23 cellular contexts compared by ENCODE assay signal in the genomic region with DNA sequence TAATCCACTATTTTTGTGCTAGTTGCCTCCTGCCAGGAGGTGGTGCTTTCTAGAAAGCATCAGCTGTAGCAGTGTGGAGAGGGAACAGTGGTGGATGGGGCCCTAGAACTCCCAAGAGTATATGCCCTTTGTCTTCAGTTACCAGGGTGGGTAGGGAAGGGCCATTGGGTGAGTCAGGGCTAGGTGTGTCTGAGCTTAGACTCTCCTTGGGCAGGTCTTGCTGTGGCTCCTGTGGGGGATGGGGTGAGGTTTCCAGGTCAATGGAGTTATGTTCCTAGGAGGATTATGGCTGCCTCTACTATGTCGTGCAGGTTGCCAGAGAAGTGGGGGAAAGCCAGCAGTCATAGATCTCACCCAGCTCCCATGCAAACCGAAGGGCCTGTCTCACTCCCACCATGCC. TPM values are rescaled to one million over a fixed set of nuclear protein-coding genes. Genes with fewer than 3 reads are reported as not detected.
DNase-seq lines count a peak whose midpoint lies in the region; ATAC-seq and TF ChIP-seq lines count a peak whose summit lies in the region.
"Had no signal": no experiment of that assay in that cellular context is flagged by ENCODE, and none has a peak within 500 bp of the region (broad histone marks: within the 10 kb centered on the region; RNA-seq: fewer than 3 reads in every experiment).

No MANE protein-coding gene starts in this region.

- in situ Hi-C loops in mammary epithelial cell (cut with MboI; ENCODE audit: low sequenced_read_pairs in 2 of 2), result no loop called here

- no peak overlapping the region for H3K4me3 Mint-ChIP-seq in MCF 10A (ENCODE audit: unreplicated experiment)
- H3K4me3 Mint-ChIP-seq: CD4-positive, alpha-beta T cell; HFFc6 had no signal

- intact Hi-C loops in mammary epithelial cell (cut with micrococcal nuclease), result no loop called here
- intact Hi-C loops in MCF 10A (cut with micrococcal nuclease), result no loop called here
- intact Hi-C loops in left colon (cut with DNase I, micrococcal nuclease), result no loop called here

- H3K9ac ChIP-seq in mammary epithelial cell (ENCODE audit: insufficient read depth, low read length), result no peak overlapping the region

- ATAC-seq in left colon, result no peak
- ATAC-seq: HCT116, HepG2 had no signal

- no peaks in the 10 kb centered on the region for H3K4me1 ChIP-seq in mammary epithelial cell (ENCODE audit: insufficient read depth, low read length)
- H3K4me1 ChIP-seq: Caco-2 had no signal

- H3K36me3 Mint-ChIP-seq in MCF 10A (ENCODE audit: insufficient read depth, unreplicated experiment), result no peaks in the 10 kb centered on the region

- no peaks in the 10 kb centered on the region for H3K27me3 ChIP-seq in mammary epithelial cell (ENCODE audit: insufficient read depth, low read length)

- H3K4me3 ChIP-seq in mammary epithelial cell (replicated peaks in 1 of 3; ENCODE audit: insufficient read depth in 1 of 3, low read depth in 2 of 3, low read length in 3 of 3), result no peak overlapping the region
- no peak overlapping the region for H3K4me3 ChIP-seq in epithelial cell of esophagus (ENCODE audit: low read length)
- H3K4me3 ChIP-seq: A549 had no signal

- POLR2A ChIA-PET in MCF 10A (lab: Yijun Ruan, JAX), result interaction anchor here (1.0 kb wide), 1 partner anchor 84 kb away, joined by 3 read pairs; no protein-coding TSS in a partner anchor

- TF ChIP-seq CTCF in mammary epithelial cell (conservative IDR thresholded peaks at IDR 0.05 in 1 of 2, IDR thresholded peaks at IDR 0.05 in 1 of 2; ENCODE audit: extremely low read depth in 1 of 2, insufficient read depth in 1 of 2, low read depth in 1 of 2, low read length in 2 of 2) (no peak), MCF 10A (IDR thresholded peaks at IDR 0.05; ENCODE audit: unreplicated experiment) (no peak), epithelial cell of esophagus (IDR thresholded peaks at IDR 0.05; ENCODE audit: insufficient read depth, low read depth, low read length, missing control alignments) (no peak)

- no peaks in the 10 kb centered on the region for H3K27me3 Mint-ChIP-seq in MCF 10A (ENCODE audit: insufficient read depth, unreplicated experiment)

- H3K4me1 Mint-ChIP-seq in MCF 10A (ENCODE audit: insufficient read depth, unreplicated experiment), result no peaks in the 10 kb centered on the region

- peak; percentile 34 for DNase-seq in mammary epithelial cell
- no peak for DNase-seq in MCF 10A (ENCODE audit: unreplicated experiment)
- peak; percentile 57 for DNase-seq in M059J (ENCODE audit: low read depth)
- DNase-seq in epithelial cell of esophagus (ENCODE audit: low read depth), result peak; percentile 24
- no peak for DNase-seq in cortex of kidney (lab: John Stamatoyannopoulos, UW)
- DNase-seq in NCI-H226, result no peak
- no peak for DNase-seq in left colon
- DNase-seq: AML-193; Caco-2; CD4-positive, alpha-beta T cell; DMS153; DMS79; GF-D8; GOT3; H7; HFFc6 had no signal

- CTCF ChIA-PET in mammary epithelial cell (lab: Charles Lee; ENCODE audit: low non-redundant PET), result no interaction called here
- CTCF ChIA-PET in MCF 10A (lab: Yijun Ruan, JAX), result interaction anchor here (0.8 kb wide), 1 partner anchor 24 kb away, joined by 3 read pairs; no protein-coding TSS in a partner anchor

- WGBS in mammary epithelial cell (ENCODE audit: low coverage, missing lambda C conversion rate), result 40% methylated on average over 2 of the region's 2 CpGs

- H3K79me2 ChIP-seq in mammary epithelial cell (ENCODE audit: insufficient read depth, low read length), result no peaks in the 10 kb centered on the region

- H3K9me3 ChIP-seq in mammary epithelial cell (replicated peaks; ENCODE audit: insufficient read depth, low read length), result peaks cover 7% of the 10 kb centered on the region

- H3K9me3 Mint-ChIP-seq in MCF 10A (ENCODE audit: unreplicated experiment), result peaks cover 11% of the 10 kb centered on the region

- H2AFZ ChIP-seq in mammary epithelial cell (ENCODE audit: low read depth, low read length), result no peak overlapping the region

- H3K36me3 ChIP-seq in mammary epithelial cell (ENCODE audit: insufficient read depth, low read length), result no peaks in the 10 kb centered on the region

- H3K27ac ChIP-seq in mammary epithelial cell (ENCODE audit: insufficient read depth, low read depth, low read length), result no peak overlapping the region
- H3K27ac ChIP-seq: 22Rv1, A549, C4-2B, HL-60 had no signal

- dilution Hi-C loops in mammary epithelial cell (cut with HindIII; ENCODE audit: low sequenced_read_pairs), result no loop called here

- H3K4me2 ChIP-seq in mammary epithelial cell (ENCODE audit: insufficient read depth, low read depth, low read length), result no peak overlapping the region
- H3K4me2 ChIP-seq: A549 had no signal

- H4K20me1 ChIP-seq in mammary epithelial cell (ENCODE audit: insufficient read depth, low read length), result no peaks in the 10 kb centered on the region

- no peak overlapping the region for H3K27ac Mint-ChIP-seq in MCF 10A (ENCODE audit: low read depth, unreplicated experiment)
- H3K27ac Mint-ChIP-seq: CD4-positive, alpha-beta T cell; HFFc6 had no signal

- no TSS peak for BruUV-seq in mammary epithelial cell (replicated peaks; lab: Mats Ljungman, UMichigan)
- BruUV-seq in MCF 10A (replicated peaks; lab: Mats Ljungman, UMichigan), result no TSS peak

RNA-seq across cellular contexts. Expression of a gene that starts 11.3 kb away (rescaled TPM):
- total RNA-seq in mammary epithelial cell (10 to 100 TPM in 1 of 2 donors, 1 to 10 TPM in 1; 3.7 to 17.8 TPM), MCF 10A (2022) (not detected in 2 replicates), left colon (1 to 10 TPM in 1 of 2 donors, under 1 TPM in 1; 0.21 to 1.2 TPM)
- 7.9 TPM for polyA plus RNA-seq in mammary epithelial cell
- polyA minus RNA-seq in mammary epithelial cell, result 21.0 TPM
- 13.5 and 16.7 TPM in 2 replicates for total RNA-seq in M059J (2014; rRNA removed; shearing (Covaris generic))
- total RNA-seq: Caco-2, HepG2 had no signal

RNA-seq across cellular contexts. Expression of a gene that starts 33.1 kb away (rescaled TPM):
- total RNA-seq in mammary epithelial cell (not detected), MCF 10A (2022) (not detected in 2 replicates), left colon (not detected)
- polyA plus RNA-seq in mammary epithelial cell, result not detected
- polyA minus RNA-seq in mammary epithelial cell, result not detected
- not detected in 2 replicates for total RNA-seq in M059J (2014; rRNA removed; shearing (Covaris generic))
- total RNA-seq: Caco-2; CD4-positive, alpha-beta T cell; H7; HepG2; HFFc6 had no signal
- polyA plus RNA-seq: A549, BJ, HepG2 had no signal

Comparison
In these comparisons a context has a peak if more than half of its experiments do, and no peak if none do; other contexts are left out.
1. DNase-seq: peak in mammary epithelial cell (single experiment), M059J (single experiment) and epithelial cell of esophagus (single experiment); none in MCF 10A (single experiment), cortex of kidney (single experiment), NCI-H226 (single experiment) and left colon (0 of 2).